28 cellular contexts compared by ENCODE assay signal in genomic region chr1:47921935-47922415, GRCh38.
"Had no signal": no experiment of that assay in that cellular context is flagged by ENCODE, and none has a peak within 500 bp of the region (broad histone marks: within the 10 kb centered on the region; RNA-seq: fewer than 3 reads in every experiment).

No MANE protein-coding gene starts in this region.

- H3K79me2 ChIP-seq: hepatocyte had no signal

- H3K27me3 ChIP-seq: cardiac muscle cell, gastroesophageal sphincter, hepatocyte, ovary, uterus had no signal

- DNase-seq: activated B cell treated with CpG ODN at 0.5 μM for 24 hours; activated CD4-positive, alpha-beta T cell treated with anti-CD3 and anti-CD28 coated beads for 36 hours; activated CD8-positive, alpha-beta memory T cell treated with anti-CD3 and anti-CD28 coated beads, Interleukin-2, amount 10 ng/mL, durations not matched to agents 7 days and 5 days; activated CD8-positive, alpha-beta T cell treated with anti-CD3 and anti-CD28 coated beads, Interleukin-2, amount 10 ng/mL, durations not matched to agents 7 days and 5 days; activated T-cell treated with anti-CD3 and anti-CD28 coated beads, Interleukin-2, amount 50 U/mL, for 48 hours; anterior cingulate cortex; cortex of kidney; effector memory CD8-positive, alpha-beta T cell; islet precursor cell; left ventricle myocardium superior; mucosa of descending colon; nephron progenitor cell; ovary; retina; stimulated activated CD4-positive, alpha-beta T cell treated with anti-CD3 and anti-CD28 coated beads, Interleukin-1b, Interleukin-23, amount 100 ng/mL, for 48 hours; stimulated activated CD4-positive, alpha-beta T cell treated with anti-CD3 and anti-CD28 coated beads, Interleukin-4, amount 100 ng/mL, for 4 hours; stimulated activated CD8-positive, alpha-beta memory T cell treated with anti-CD3 and anti-CD28 coated beads, Interleukin-4, amount 100 ng/mL, for 48 hours; stimulated activated naive CD8-positive, alpha-beta T cell treated with anti-CD3 and anti-CD28 coated beads, Interleukin-15, amount 100 ng/mL, for 72 hours; substantia nigra; uterus had no signal

- H3K4me1 ChIP-seq: gastroesophageal sphincter, prostate gland, uterus had no signal

- H2AFZ ChIP-seq: hepatocyte had no signal

- H3K27ac ChIP-seq: cardiac muscle cell, gastroesophageal sphincter, hepatocyte, ovary, prostate gland, uterus had no signal

- H3K4me3 ChIP-seq: cardiac muscle cell, gastroesophageal sphincter, hepatocyte, mucosa of descending colon, ovary, prostate gland, smooth muscle cell, uterus had no signal

- H3K9me3 ChIP-seq: gastroesophageal sphincter, mucosa of descending colon, ovary, prostate gland, uterus had no signal

- H3K4me2 ChIP-seq: hepatocyte, smooth muscle cell had no signal

- ATAC-seq: activated CD4-positive, alpha-beta T cell treated with anti-CD3 and anti-CD28 coated beads for 36 hours; activated CD8-positive, alpha-beta memory T cell treated with anti-CD3 and anti-CD28 coated beads, Interleukin-2, amount 10 ng/mL, durations not matched to agents 7 days and 5 days; activated CD8-positive, alpha-beta T cell treated with anti-CD3 and anti-CD28 coated beads, Interleukin-2, amount 10 ng/mL, durations not matched to agents 7 days and 5 days; activated naive CD4-positive, alpha-beta T cell treated with anti-CD3 and anti-CD28 coated beads, Interleukin-2, amount 50 U/mL, for 72 hours; effector memory CD8-positive, alpha-beta T cell; gastroesophageal sphincter; left ventricle myocardium superior; mucosa of descending colon; stimulated activated memory B cell treated with anti-CD40 and anti-IgM and Interleukin-4, amounts not matched to agents 10 μg/mL and 1 μg/mL and 100 μg/mL, for 72 hours; stimulated activated naive CD8-positive, alpha-beta T cell treated with anti-CD3 and anti-CD28 coated beads, Interleukin-15, amount 100 ng/mL, for 72 hours had no signal

- FAIRE-seq: TTC549 had no signal

- H3K36me3 ChIP-seq: cardiac muscle cell, gastroesophageal sphincter, ovary, prostate gland, uterus had no signal
